17 cellular contexts compared by ENCODE assay signal in genomic region chr1:40308036-40308727, GRCh38. TPM values are rescaled to one million over a fixed set of nuclear protein-coding genes. Genes with fewer than 3 reads are reported as not detected.
A peak's percentile ranks its signal among the peaks of the same experiment; 100 is the strongest.
DNase-seq lines count a peak whose midpoint lies in the region; ATAC-seq, FAIRE-seq and TF ChIP-seq lines count a peak whose summit lies in the region.
"Had no signal": no experiment of that assay in that cellular context is flagged by ENCODE, and none has a peak within 500 bp of the region (broad histone marks: within the 10 kb centered on the region; RNA-seq: fewer than 3 reads in every experiment).

No MANE protein-coding gene starts in this region.

- ATAC-seq in Right ventricle myocardium superior (ENCODE audit: poor library complexity) (peak; percentile 88), heart left ventricle (peak; percentile 76 to 86 (median 82)), GM19328 (IDR thresholded peaks at IDR 0.05; ENCODE audit: unreplicated experiment) (no peak)
- ATAC-seq: A549, T-cell had no signal

- H3K4me1 ChIP-seq in right atrium auricular region (no peaks in the 10 kb centered on the region), heart left ventricle (peaks cover 0 to 13% (median 0%) of the 10 kb centered on the region in 12 donors)
- H3K4me1 ChIP-seq: A549 had no signal

- DNase-seq in Right ventricle myocardium superior (peak; percentile 61), right atrium auricular region (ENCODE audit: low spot score) (no peak), heart left ventricle (peak in 3 of 5 donors; percentile 41 to 64 (median 52)), occipital lobe (lab: John Stamatoyannopoulos, UW) (peak; percentile 16), urothelium cell line (ENCODE audit: low spot score) (no peak), NCI-H345 treated with DMSO at 0.1 percent for 48 hours (lab: John Stamatoyannopoulos, UW; ENCODE audit: unreplicated experiment) (no peak), D341Med (ENCODE audit: low spot score) (no peak)
- DNase-seq: activated naive CD4-positive, alpha-beta T cell treated with Interleukin-2 at 50 U/mL for 16 hours; DMS53; naive B cell; NCI-H146; NCI-H2227 treated with DMSO at 0.1 percent for 48 hours; stimulated activated CD4-positive, alpha-beta T cell treated with anti-CD3 and anti-CD28 coated beads, Interleukin-12 subunit alpha, Interleukin-12 subunit beta, amount 100 ng/mL, for 4 hours; T-cell had no signal

- no peak overlapping the region for H3K4me3 ChIP-seq in right atrium auricular region
- H3K4me3 ChIP-seq in heart left ventricle = no peak overlapping the region
- H3K4me3 ChIP-seq: A549, lung had no signal

- no peak for TF ChIP-seq CTCF in right atrium auricular region (IDR thresholded peaks at IDR 0.05)
- no peak for TF ChIP-seq CTCF in heart left ventricle (IDR thresholded peaks at IDR 0.05)

- intact Hi-C loops in Right ventricle myocardium superior (cut with DNase I) (no loop called here), heart left ventricle (cut with DNase I) (no loop called here)

- FAIRE-seq in urothelium cell line (lab: Jason Lieb, UNC) = peak; percentile 13
- FAIRE-seq: A549 had no signal

- H3K27me3 ChIP-seq in right atrium auricular region (no peaks in the 10 kb centered on the region), heart left ventricle (peaks cover 0 to 10% (median 0%) of the 10 kb centered on the region in 9 donors)

- H3K27ac ChIP-seq in right atrium auricular region (no peak overlapping the region), heart left ventricle (no peak overlapping the region)
- H3K27ac ChIP-seq: A549 had no signal

- TF ChIP-seq POLR2A in heart left ventricle (IDR thresholded peaks at IDR 0.05) = no peak

- H3K9me3 ChIP-seq in right atrium auricular region (no peaks in the 10 kb centered on the region), heart left ventricle (no peaks in the 10 kb centered on the region)
- H3K9me3 ChIP-seq: A549 had no signal

- H3K36me3 ChIP-seq in right atrium auricular region (no peaks in the 10 kb centered on the region), heart left ventricle (no peaks in the 10 kb centered on the region)

- 62 to 72% (median 69%) methylated on average over 5 to 6 of the region's 6 CpGs for whole genome bisulfite sequencing in heart left ventricle, 4 donors

RNA-seq across cellular contexts. Expression of gene COL9A2, which starts 8.9 kb away (rescaled TPM):
- total RNA-seq in Right ventricle myocardium superior = 0.24 TPM
- 1 to 10 TPM in 1 of 2 donors, under 1 TPM in 1; 0.59 to 1.2 TPM for total RNA-seq in right atrium auricular region
- total RNA-seq in heart left ventricle = 1 to 10 TPM in 1 of 9 donors, under 1 TPM in 7, not detected in 1; 0.14 to 1.4 (median 0.50) TPM
- polyA plus RNA-seq in heart left ventricle = under 1 TPM; 0.26 to 0.91 TPM
- total RNA-seq in occipital lobe = 17.5 TPM

RNA-seq across cellular contexts. Expression of gene ZMPSTE24, which starts 50.1 kb away (rescaled TPM):
- total RNA-seq in Right ventricle myocardium superior = 35.4 TPM
- total RNA-seq in right atrium auricular region = 10 to 100 TPM; 23.8 to 43.2 TPM
- total RNA-seq in heart left ventricle = 10 to 100 TPM; 26.6 to 43.4 (median 31.7) TPM
- polyA plus RNA-seq in heart left ventricle = 10 to 100 TPM; 20.3 to 45.8 TPM
- 51.0 TPM for total RNA-seq in occipital lobe

Comparison
In these comparisons a context has a peak if more than half of its experiments do, and no peak if none do; other contexts are left out.
1. DNase-seq: peak in Right ventricle myocardium superior (single experiment), heart left ventricle (3 of 5) and occipital lobe (single experiment); none in right atrium auricular region (single experiment), urothelium cell line (single experiment), NCI-H345 treated with DMSO at 0.1 percent for 48 hours (single experiment) and D341Med (single experiment).